ENCODE assay signal across 14 cellular contexts in the genomic region with DNA sequence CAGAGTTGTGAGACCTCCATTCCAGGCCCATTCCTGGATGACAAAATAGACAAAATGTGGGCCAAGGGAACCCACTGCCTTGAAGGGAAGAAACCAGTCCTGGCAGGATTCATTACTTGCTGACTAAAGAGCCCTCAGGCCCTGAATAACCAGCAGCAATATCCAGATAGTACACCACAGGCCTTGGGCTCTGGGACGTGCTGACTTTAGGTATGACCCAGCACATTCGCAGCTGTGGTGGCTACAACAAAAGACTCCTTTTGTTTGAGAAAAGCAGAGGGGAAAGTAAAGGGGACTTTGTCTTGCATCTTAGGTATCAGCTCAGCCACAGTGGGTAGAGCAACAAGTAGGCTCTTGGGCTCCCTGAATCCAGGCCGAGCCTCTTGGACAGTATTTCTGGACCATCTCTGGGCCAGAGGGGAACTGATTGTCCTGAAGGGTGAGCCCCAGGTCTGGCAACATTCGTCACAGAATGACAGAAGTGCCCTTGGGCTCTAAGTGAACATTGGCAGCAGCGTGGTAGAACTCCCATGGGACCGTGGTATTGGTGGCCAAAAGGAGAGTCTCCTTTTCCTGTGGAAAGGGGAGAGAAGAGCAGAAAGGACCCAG.
DNase-seq lines count a peak whose midpoint lies in the region; ATAC-seq lines count a peak whose summit lies in the region.
"Had no signal": no experiment of that assay in that cellular context is flagged by ENCODE, and none has a peak within 500 bp of the region (broad histone marks: within the 10 kb centered on the region; RNA-seq: fewer than 3 reads in every experiment).

No MANE protein-coding gene starts in this region.

- no peaks in the 10 kb centered on the region for H3K9me3 Mint-ChIP-seq in memory B cell

- H3K4me1 Mint-ChIP-seq in memory B cell, result peaks cover 12% of the 10 kb centered on the region
- H3K4me1 Mint-ChIP-seq: T-cell had no signal

- no peaks in the 10 kb centered on the region for H3K27me3 Mint-ChIP-seq in memory B cell
- H3K27me3 Mint-ChIP-seq: CD4-positive, CD25-positive, alpha-beta regulatory T cell; T-cell had no signal

- H3K27ac Mint-ChIP-seq in memory B cell, result peak overlapping the region; percentile 72
- H3K27ac Mint-ChIP-seq: T-cell had no signal

- ATAC-seq in GM18909 (IDR thresholded peaks at IDR 0.05; ENCODE audit: poor library complexity, unreplicated experiment) (peak; percentile 36), HG02642 (IDR thresholded peaks at IDR 0.05; ENCODE audit: poor library complexity, unreplicated experiment) (peak; percentile 38), memory B cell (ENCODE audit: low read depth) (no peak)
- ATAC-seq: T-cell had no signal

- H3K4me3 Mint-ChIP-seq in memory B cell, result no peak overlapping the region
- H3K4me3 Mint-ChIP-seq: CD4-positive, CD25-positive, alpha-beta regulatory T cell; T-cell had no signal

- DNase-seq in NCI-H69 (lab: John Stamatoyannopoulos, UW) (peak; percentile 32), memory B cell (ENCODE audit: low spot score in 2 of 2) (no peak), NCI-H2171 (lab: John Stamatoyannopoulos, UW) (no peak), NCI-H1694 treated with DMSO at 0.1 percent for 48 hours (lab: John Stamatoyannopoulos, UW) (no peak), NCI-H2171 treated with DMSO at 0.1 percent for 48 hours (lab: John Stamatoyannopoulos, UW) (no peak)
- DNase-seq: activated CD4-positive, CD25-positive, alpha-beta regulatory T cell treated with anti-CD3 and anti-CD28 coated beads, Interleukin-2, amount 50 U/mL, for 72 hours; activated T-cell treated with anti-CD3 and anti-CD28 coated beads for 4 hours; CD4-positive, CD25-positive, alpha-beta regulatory T cell; colonic mucosa; EL; NCI-H2081; T-cell had no signal

- H3K36me3 Mint-ChIP-seq in memory B cell, result peaks cover 24% of the 10 kb centered on the region
